Comparison of ENCODE assay signal across 29 cellular contexts in genomic region chr18:2258954-2259353, GRCh38.
"Had no signal": no experiment of that assay in that cellular context is flagged by ENCODE, and none has a peak within 500 bp of the region (broad histone marks: within the 10 kb centered on the region; RNA-seq: fewer than 3 reads in every experiment).

No MANE protein-coding gene starts in this region.

- H3K27ac ChIP-seq: neural progenitor cell, right atrium auricular region, stomach, thyroid gland, upper lobe of left lung had no signal

- DNase-seq: activated CD4-positive, alpha-beta T cell treated with anti-CD3 and anti-CD28 coated beads, Interleukin-2, amount 50 U/mL, for 1 hour; activated CD4-positive, CD25-positive, alpha-beta regulatory T cell treated with anti-CD3 and anti-CD28 coated beads, Interleukin-2, amount 50 U/mL, for 72 hours; activated CD8-positive, alpha-beta T cell treated with anti-CD3 and anti-CD28 coated beads for 36 hours; activated gamma-delta T cell treated with Interleukin-2 at 50 U/mL for 16 hours; activated naive CD4-positive, alpha-beta T cell treated with anti-CD3 and anti-CD28 coated beads, Interleukin-2, amount 50 U/mL, for 16 hours; activated T-cell treated with anti-CD3 and anti-CD28 coated beads, Interleukin-2, amount 50 U/mL, for 4 hours; amniotic stem cell; caudate nucleus; endodermal cell; foreskin fibroblast; head of caudate nucleus; hippocampal formation; immature natural killer cell; midbrain; naive thymus-derived CD4-positive, alpha-beta T cell; occipital lobe; stimulated activated CD4-positive, alpha-beta T cell treated with anti-CD3 and anti-CD28 coated beads, Interleukin-1b, Interleukin-23, amount 100 ng/mL, for 48 hours; stimulated activated CD4-positive, alpha-beta T cell treated with anti-CD3 and anti-CD28 coated beads, Interleukin-4, amount 100 ng/mL, for 4 hours; stimulated activated CD8-positive, alpha-beta memory T cell treated with anti-CD3 and anti-CD28 coated beads, Interleukin-4, amount 100 ng/mL, for 48 hours; stomach; T-helper 9 cell; thyroid gland; upper lobe of left lung had no signal

- H3K36me3 ChIP-seq: neural progenitor cell, right atrium auricular region, stomach, thyroid gland, upper lobe of left lung had no signal

- ATAC-seq: activated CD8-positive, alpha-beta T cell treated with anti-CD3 and anti-CD28 coated beads for 36 hours; activated T-cell treated with anti-CD3 and anti-CD28 coated beads, Interleukin-2, amount 50 U/mL, for 4 hours; activated T-helper 17 cell treated with anti-CD3 and anti-CD28 coated beads, Interleukin-2, amount 50 U/mL, for 72 hours; esophagus mucosa; naive thymus-derived CD4-positive, alpha-beta T cell; stimulated activated memory B cell treated with anti-CD40 and anti-IgM and Interleukin-4, amounts not matched to agents 10 μg/mL and 1 μg/mL and 100 μg/mL, for 72 hours had no signal

- H3K9ac ChIP-seq: neural progenitor cell had no signal

- H2AFZ ChIP-seq: neural progenitor cell had no signal

- H3K4me2 ChIP-seq: neural progenitor cell, smooth muscle cell had no signal

- H3K4me3 ChIP-seq: neural progenitor cell, right atrium auricular region, smooth muscle cell, stomach, thyroid gland, upper lobe of left lung had no signal

- H3K27me3 ChIP-seq: neural progenitor cell, right atrium auricular region, stomach, thyroid gland, upper lobe of left lung had no signal

- H3K9me3 ChIP-seq: thyroid gland, upper lobe of left lung had no signal

- H3K4me1 ChIP-seq: neural progenitor cell, right atrium auricular region, thyroid gland, upper lobe of left lung had no signal
